1 cellular context compared by ENCODE assay signal in genomic region chr7:141738592-141739013, GRCh38.
TF ChIP-seq lines count a peak whose summit lies in the region.

No MANE protein-coding gene starts in this region.

TF ChIP-seq in WTC11, 78 proteins besides CTCF, POLR2A, EP300 and RAD21 (continued from another document):
- no peak for TF ChIP-seq ATF6 (CRISPR knock-in tag; IDR thresholded peaks at IDR 0.05)
- TF ChIP-seq ZSCAN18 (CRISPR knock-in tag; IDR thresholded peaks at IDR 0.05): no peak
- no peak for TF ChIP-seq FOXP1 (CRISPR knock-in tag; IDR thresholded peaks at IDR 0.05; ENCODE audit: borderline replicate concordance)
